In genomic region chr15:50190723-50191122, GRCh38 we compare ENCODE assay signal across 12 cellular contexts. TPM values are rescaled to one million over a fixed set of nuclear protein-coding genes. Genes with fewer than 3 reads are reported as not detected.
A peak's percentile ranks its signal among the peaks of the same experiment; 100 is the strongest.
DNase-seq lines count a peak whose midpoint lies in the region; ATAC-seq and TF ChIP-seq lines count a peak whose summit lies in the region.
"Had no signal": no experiment of that assay in that cellular context is flagged by ENCODE, and none has a peak within 500 bp of the region (broad histone marks: within the 10 kb centered on the region; RNA-seq: fewer than 3 reads in every experiment).

No MANE protein-coding gene starts in this region.

- no peaks in the 10 kb centered on the region for H3K9me3 ChIP-seq in CD8-positive, alpha-beta T cell (ENCODE audit: low read length)

- no peak overlapping the region for H3K4me3 ChIP-seq in CD8-positive, alpha-beta T cell (ENCODE audit: low read depth, low read length)
- H3K4me3 ChIP-seq: GM23338 had no signal

- H3K27ac ChIP-seq in CD8-positive, alpha-beta T cell (ENCODE audit: low read depth, low read length) = no peak overlapping the region

- DNase-seq in activated naive CD8-positive, alpha-beta T cell treated with anti-CD3 and anti-CD28 coated beads, Interleukin-2, amount 50 U/mL, for 24 hours = no peak
- DNase-seq in activated naive CD8-positive, alpha-beta T cell treated with anti-CD3 and anti-CD28 coated beads for 36 hours = no peak
- DNase-seq in OCI-M1 (lab: John Stamatoyannopoulos, UW) (peak; percentile 49), NCI-H226 (no peak)
- DNase-seq in stimulated activated naive B cell treated with anti-CD40 and anti-IgM and Interleukin-4, amounts not matched to agents 10 μg/mL and 1 μg/mL and 100 μg/mL, for 72 hours = no peak
- no peak for DNase-seq in CD8-positive, alpha-beta T cell
- DNase-seq: caudate nucleus, islet precursor cell, NCI-H1092 had no signal

- H3K4me1 Mint-ChIP-seq in activated naive CD8-positive, alpha-beta T cell treated with anti-CD3 and anti-CD28 coated beads, Interleukin-2, amount 50 U/mL, for 24 hours = peaks cover 6% of the 10 kb centered on the region
- no peaks in the 10 kb centered on the region for H3K4me1 Mint-ChIP-seq in activated naive CD8-positive, alpha-beta T cell treated with anti-CD3 and anti-CD28 coated beads for 36 hours
- peaks cover 14 to 34% of the 10 kb centered on the region in 2 donors for H3K4me1 Mint-ChIP-seq in stimulated activated naive B cell treated with anti-CD40 and anti-IgM and Interleukin-4, amounts not matched to agents 10 μg/mL and 1 μg/mL and 100 μg/mL, for 72 hours
- no peaks in the 10 kb centered on the region for H3K4me1 Mint-ChIP-seq in CD8-positive, alpha-beta T cell (ENCODE audit: low read depth)

- POLR2A ChIA-PET in CD8-positive, alpha-beta T cell (lab: Charles Lee) = no interaction called here

- no peak overlapping the region for H3K27ac Mint-ChIP-seq in activated naive CD8-positive, alpha-beta T cell treated with anti-CD3 and anti-CD28 coated beads, Interleukin-2, amount 50 U/mL, for 24 hours
- H3K27ac Mint-ChIP-seq in activated naive CD8-positive, alpha-beta T cell treated with anti-CD3 and anti-CD28 coated beads for 36 hours = no peak overlapping the region
- no peak overlapping the region for H3K27ac Mint-ChIP-seq in stimulated activated naive B cell treated with anti-CD40 and anti-IgM and Interleukin-4, amounts not matched to agents 10 μg/mL and 1 μg/mL and 100 μg/mL, for 72 hours
- H3K27ac Mint-ChIP-seq in CD8-positive, alpha-beta T cell = no peak overlapping the region
- H3K27ac Mint-ChIP-seq: GM23338 had no signal

- H3K27me3 Mint-ChIP-seq in activated naive CD8-positive, alpha-beta T cell treated with anti-CD3 and anti-CD28 coated beads, Interleukin-2, amount 50 U/mL, for 24 hours = peaks cover 1% of the 10 kb centered on the region
- peaks cover 2% of the 10 kb centered on the region for H3K27me3 Mint-ChIP-seq in activated naive CD8-positive, alpha-beta T cell treated with anti-CD3 and anti-CD28 coated beads for 36 hours
- H3K27me3 Mint-ChIP-seq in stimulated activated naive B cell treated with anti-CD40 and anti-IgM and Interleukin-4, amounts not matched to agents 10 μg/mL and 1 μg/mL and 100 μg/mL, for 72 hours = no peaks in the 10 kb centered on the region
- H3K27me3 Mint-ChIP-seq in CD8-positive, alpha-beta T cell (ENCODE audit: low read depth) = peaks cover 6% of the 10 kb centered on the region

- peaks cover 4% of the 10 kb centered on the region for H3K36me3 Mint-ChIP-seq in activated naive CD8-positive, alpha-beta T cell treated with anti-CD3 and anti-CD28 coated beads, Interleukin-2, amount 50 U/mL, for 24 hours (ENCODE audit: low read depth)
- peaks cover 22% of the 10 kb centered on the region for H3K36me3 Mint-ChIP-seq in activated naive CD8-positive, alpha-beta T cell treated with anti-CD3 and anti-CD28 coated beads for 36 hours
- peaks cover 5 to 6% of the 10 kb centered on the region in 2 donors for H3K36me3 Mint-ChIP-seq in stimulated activated naive B cell treated with anti-CD40 and anti-IgM and Interleukin-4, amounts not matched to agents 10 μg/mL and 1 μg/mL and 100 μg/mL, for 72 hours
- H3K36me3 Mint-ChIP-seq in CD8-positive, alpha-beta T cell = no peaks in the 10 kb centered on the region

- intact Hi-C loops in CD8-positive, alpha-beta T cell (cut with DNase I, micrococcal nuclease) = no loop called here

- peak; percentile 40 for ATAC-seq in activated naive CD8-positive, alpha-beta T cell treated with anti-CD3 and anti-CD28 coated beads, Interleukin-2, amount 50 U/mL, for 24 hours
- ATAC-seq in HG02973 (IDR thresholded peaks at IDR 0.05; ENCODE audit: unreplicated experiment) = peak; percentile 61
- peak; percentile 84 to 87 for ATAC-seq in stimulated activated naive B cell treated with anti-CD40 and anti-IgM and Interleukin-4, amounts not matched to agents 10 μg/mL and 1 μg/mL and 100 μg/mL, for 72 hours (replicated peaks)
- no peak for ATAC-seq in CD8-positive, alpha-beta T cell
- ATAC-seq in GM21529 (IDR thresholded peaks at IDR 0.05; ENCODE audit: unreplicated experiment) = no peak
- ATAC-seq: GM23338 had no signal

- CTCF ChIA-PET in CD8-positive, alpha-beta T cell (lab: Charles Lee) = no interaction called here

- no peaks in the 10 kb centered on the region for H3K36me3 ChIP-seq in CD8-positive, alpha-beta T cell (ENCODE audit: insufficient read depth, low read length)

- H3K4me3 Mint-ChIP-seq in activated naive CD8-positive, alpha-beta T cell treated with anti-CD3 and anti-CD28 coated beads, Interleukin-2, amount 50 U/mL, for 24 hours = no peak overlapping the region
- H3K4me3 Mint-ChIP-seq in activated naive CD8-positive, alpha-beta T cell treated with anti-CD3 and anti-CD28 coated beads for 36 hours = no peak overlapping the region
- H3K4me3 Mint-ChIP-seq in stimulated activated naive B cell treated with anti-CD40 and anti-IgM and Interleukin-4, amounts not matched to agents 10 μg/mL and 1 μg/mL and 100 μg/mL, for 72 hours = no peak overlapping the region
- no peak overlapping the region for H3K4me3 Mint-ChIP-seq in CD8-positive, alpha-beta T cell
- H3K4me3 Mint-ChIP-seq: GM23338 had no signal

- H3K27me3 ChIP-seq in CD8-positive, alpha-beta T cell (ENCODE audit: insufficient read depth, low read length) = no peaks in the 10 kb centered on the region

- no peak for TF ChIP-seq CTCF in CD8-positive, alpha-beta T cell (IDR thresholded peaks at IDR 0.05)

- H3K9me3 Mint-ChIP-seq in activated naive CD8-positive, alpha-beta T cell treated with anti-CD3 and anti-CD28 coated beads, Interleukin-2, amount 50 U/mL, for 24 hours = no peaks in the 10 kb centered on the region
- no peaks in the 10 kb centered on the region for H3K9me3 Mint-ChIP-seq in activated naive CD8-positive, alpha-beta T cell treated with anti-CD3 and anti-CD28 coated beads for 36 hours
- peaks cover 0 to 2% of the 10 kb centered on the region in 2 donors for H3K9me3 Mint-ChIP-seq in stimulated activated naive B cell treated with anti-CD40 and anti-IgM and Interleukin-4, amounts not matched to agents 10 μg/mL and 1 μg/mL and 100 μg/mL, for 72 hours
- H3K9me3 Mint-ChIP-seq in CD8-positive, alpha-beta T cell = no peaks in the 10 kb centered on the region
- H3K9me3 Mint-ChIP-seq: GM23338 had no signal

- no peaks in the 10 kb centered on the region for H3K4me1 ChIP-seq in CD8-positive, alpha-beta T cell (ENCODE audit: insufficient read depth, low read length)

RNA-seq across cellular contexts. Expression of gene SLC27A2, which starts 8.7 kb away (rescaled TPM):
- 10 to 100 TPM; 15.0 to 16.0 TPM for total RNA-seq in activated naive CD8-positive, alpha-beta T cell treated with anti-CD3 and anti-CD28 coated beads for 36 hours
- under 1 TPM; 0.33 to 0.39 TPM for total RNA-seq in CD8-positive, alpha-beta T cell

Comparison
In these comparisons a context has a peak if more than half of its experiments do, and no peak if none do; other contexts are left out.
1. ATAC-seq: peak in activated naive CD8-positive, alpha-beta T cell treated with anti-CD3 and anti-CD28 coated beads, Interleukin-2, amount 50 U/mL, for 24 hours (single experiment), HG02973 (single experiment) and stimulated activated naive B cell treated with anti-CD40 and anti-IgM and Interleukin-4, amounts not matched to agents 10 μg/mL and 1 μg/mL and 100 μg/mL, for 72 hours (2 of 2); none in CD8-positive, alpha-beta T cell (single experiment) and GM21529 (single experiment).
2. RNA of gene SLC27A2, which starts 8.7 kb away (total RNA-seq): 15.0 to 16.0 TPM in activated naive CD8-positive, alpha-beta T cell treated with anti-CD3 and anti-CD28 coated beads for 36 hours; 0.33 to 0.39 TPM in CD8-positive, alpha-beta T cell; every median in the first group is over 10 times any median in the second.